In the genomic region with DNA sequence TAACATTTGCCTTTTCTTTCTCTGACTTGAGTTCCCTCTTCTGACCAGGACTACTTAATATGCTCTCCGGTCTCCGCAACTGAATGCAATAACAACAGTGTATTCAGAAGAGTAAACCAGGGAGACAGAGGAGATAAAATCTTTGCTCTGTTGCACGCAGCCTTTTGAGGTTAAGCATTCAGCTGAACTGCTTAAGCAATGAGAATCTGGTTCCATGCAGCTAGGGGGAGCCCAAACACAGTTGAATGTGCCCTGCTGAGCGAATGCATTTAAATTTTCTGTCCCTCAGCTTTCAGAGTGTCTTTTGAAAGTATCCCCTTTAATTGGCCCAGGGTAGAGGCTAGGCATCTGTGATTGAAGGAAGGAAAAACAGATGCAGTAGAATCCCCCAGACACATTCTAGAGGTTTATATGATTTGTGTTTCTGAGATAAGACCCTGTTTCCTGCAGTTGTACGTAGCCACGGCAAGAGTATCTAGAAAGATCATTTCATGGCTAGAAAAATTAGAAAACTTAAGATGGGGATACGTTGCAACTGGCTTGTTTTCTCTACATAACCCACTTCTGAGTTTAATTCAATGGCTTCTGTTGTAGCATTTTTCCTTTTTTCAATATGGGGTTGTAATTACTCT, we compare ENCODE assay signal across 8 cellular contexts.
DNase-seq lines count a peak whose midpoint lies in the region; ATAC-seq and TF ChIP-seq lines count a peak whose summit lies in the region.

No MANE protein-coding gene starts in this region.

- TF ChIP-seq CTCF in GM13977 (IDR thresholded peaks at IDR 0.05; ENCODE audit: extremely low read depth, insufficient read depth, missing control alignments) (peak; percentile 91), SU-DHL-6 (IDR thresholded peaks at IDR 0.05; ENCODE audit: insufficient read depth, low read length, poor library complexity, severe bottlenecking) (peak; percentile 64)

- H4K20me1 ChIP-seq in SU-DHL-6 (ENCODE audit: low read depth, low read length) = no peaks in the 10 kb centered on the region

- H3K36me3 ChIP-seq in SU-DHL-6 (ENCODE audit: low read length) = no peaks in the 10 kb centered on the region

- H3K27ac ChIP-seq in SU-DHL-6 (ENCODE audit: low read depth, low read length) = no peak overlapping the region; the same call in 1 of the 2 replicates

- no peaks in the 10 kb centered on the region for H3F3A ChIP-seq in SU-DHL-6 (ENCODE audit: insufficient read depth)

- H3K9me2 ChIP-seq in SU-DHL-6 (replicated peaks; ENCODE audit: insufficient read depth, low read length) = no peaks in the 10 kb centered on the region

- peak; percentile 63 for ATAC-seq in HG02884 (IDR thresholded peaks at IDR 0.05; ENCODE audit: unreplicated experiment)
- peak; percentile 43 for ATAC-seq in esophagus mucosa
- no peak for ATAC-seq in HG03108 (IDR thresholded peaks at IDR 0.05; ENCODE audit: unreplicated experiment)

- H3K4me3 ChIP-seq in SU-DHL-6 (ENCODE audit: insufficient read depth, low read length, poor library complexity, severe bottlenecking) = no peak overlapping the region

- no peaks in the 10 kb centered on the region for H3K27me3 ChIP-seq in SU-DHL-6 (ENCODE audit: low read length)

- H3K4me2 ChIP-seq in SU-DHL-6 (ENCODE audit: low read depth, low read length, poor library complexity, severe bottlenecking) = peak overlapping the region; percentile 17

- in situ Hi-C loops in GM13977 (cut with MboI; ENCODE audit: low pct_unique_long_range_greater_than_20kb, low sequenced_read_pairs, unreplicated experiment) = no loop called here

- no peaks in the 10 kb centered on the region for H3K79me2 ChIP-seq in SU-DHL-6 (ENCODE audit: insufficient read depth, low read length)

- H3K9ac ChIP-seq in SU-DHL-6 (ENCODE audit: low read length) = no peak overlapping the region

- DNase-seq in Ammon's horn (ENCODE audit: low spot score) (peak; percentile 93), GM13977 (ENCODE audit: low spot score) (peak; percentile 43), NCI-H128 (lab: John Stamatoyannopoulos, UW; ENCODE audit: unreplicated experiment) (peak; percentile 20), myocyte (ENCODE audit: low read depth) (peak; percentile 55)

- peak overlapping the region; percentile 55 for H2AFZ ChIP-seq in SU-DHL-6 (ENCODE audit: low read depth, low read length, severe bottlenecking)

- no peaks in the 10 kb centered on the region for H3K9me3 ChIP-seq in SU-DHL-6 (ENCODE audit: insufficient read depth, low read length)

Comparison
In these comparisons a context has a peak if more than half of its experiments do, and no peak if none do; other contexts are left out.
1. DNase-seq: peak in every context shown above with its lines; median percentile 93 in Ammon's horn; 55 in myocyte; 43 in GM13977; 20 in NCI-H128.